13 cellular contexts compared by ENCODE assay signal in the genomic region with DNA sequence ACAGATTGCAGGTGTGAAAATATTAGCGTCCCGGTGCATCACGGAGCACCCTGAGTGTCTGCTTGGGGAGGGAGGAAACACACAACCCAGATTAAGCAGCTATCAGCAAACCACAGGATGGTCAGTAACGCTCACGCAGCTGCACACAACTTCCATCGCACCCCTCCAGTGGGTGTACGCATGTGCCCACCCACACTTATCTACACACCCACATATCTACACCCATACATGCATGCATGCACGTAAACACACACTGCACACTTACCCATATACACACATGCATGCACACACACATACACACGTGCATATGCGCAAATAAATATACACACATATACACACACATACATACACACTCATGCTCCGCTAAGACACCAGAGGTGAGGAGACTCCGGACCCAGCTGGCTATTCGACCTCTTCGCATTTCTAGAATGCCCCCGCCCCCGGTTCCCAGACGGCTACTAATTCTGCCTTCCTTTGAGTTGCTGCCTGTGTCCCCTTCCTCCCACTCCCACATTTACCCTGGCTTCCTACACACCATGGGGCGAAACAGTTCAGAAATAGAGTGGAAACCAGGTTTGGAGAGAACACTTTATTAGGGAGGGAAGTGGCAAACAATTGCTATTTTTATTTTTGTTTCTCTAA. TPM values are rescaled to one million over a fixed set of nuclear protein-coding genes. Genes with fewer than 3 reads are reported as not detected.
A peak's percentile ranks its signal among the peaks of the same experiment; 100 is the strongest.
DNase-seq lines count a peak whose midpoint lies in the region; ATAC-seq and TF ChIP-seq lines count a peak whose summit lies in the region.
"Had no signal": no experiment of that assay in that cellular context is flagged by ENCODE, and none has a peak within 500 bp of the region (broad histone marks: within the 10 kb centered on the region; RNA-seq: fewer than 3 reads in every experiment).

No MANE protein-coding gene starts in this region.

- H3K9me3 ChIP-seq in CD8-positive, alpha-beta T cell (ENCODE audit: low read length) = peaks cover 8% of the 10 kb centered on the region
- H3K9me3 ChIP-seq in muscle layer of colon (ENCODE audit: low read length) = no peaks in the 10 kb centered on the region
- H3K9me3 ChIP-seq in GM23248 (ENCODE audit: low read depth) = no peaks in the 10 kb centered on the region
- H3K9me3 ChIP-seq: adrenal gland, left lung had no signal

- no peak overlapping the region for H3K9ac ChIP-seq in muscle layer of colon (ENCODE audit: low read length)
- no peak overlapping the region for H3K9ac ChIP-seq in GM23248

- in situ Hi-C loops in GM23248 (cut with MboI) = no loop called here

- H3K27ac ChIP-seq in CD8-positive, alpha-beta T cell (ENCODE audit: low read depth, low read length) = no peak overlapping the region
- H3K27ac ChIP-seq in muscle layer of colon (ENCODE audit: low read depth, low read length) (peak overlapping the region; percentile 46), GM23248 (no peak overlapping the region)

- no peaks in the 10 kb centered on the region for H3K27me3 Mint-ChIP-seq in CD8-positive, alpha-beta T cell (ENCODE audit: low read depth)
- no peaks in the 10 kb centered on the region for H3K27me3 Mint-ChIP-seq in T-cell

- peaks cover 5% of the 10 kb centered on the region for H3K9me3 Mint-ChIP-seq in CD8-positive, alpha-beta T cell
- peaks cover 4 to 9% (median 5%) of the 10 kb centered on the region in 3 donors for H3K9me3 Mint-ChIP-seq in T-cell

- no peaks in the 10 kb centered on the region for H3K9me2 ChIP-seq in GM23248 (ENCODE audit: insufficient read depth)

- no peak for TF ChIP-seq CTCF in CD8-positive, alpha-beta T cell (IDR thresholded peaks at IDR 0.05)

- H3K27ac Mint-ChIP-seq in CD8-positive, alpha-beta T cell = peak overlapping the region; percentile 93
- H3K27ac Mint-ChIP-seq in T-cell = peak overlapping the region; percentile 94 to 97

- H3K4me1 Mint-ChIP-seq in CD8-positive, alpha-beta T cell (ENCODE audit: low read depth) = peaks cover 98% of the 10 kb centered on the region
- H3K4me1 Mint-ChIP-seq in T-cell = peaks cover 98 to 99% (median 98%) of the 10 kb centered on the region in 3 donors

- H3K27me3 ChIP-seq in CD8-positive, alpha-beta T cell (ENCODE audit: insufficient read depth, low read length) = no peaks in the 10 kb centered on the region
- H3K27me3 ChIP-seq in muscle layer of colon (ENCODE audit: control insufficient read depth in 1 of 2, insufficient read depth in 2 of 2, low read length in 2 of 2) (no peaks in the 10 kb centered on the region), GM23248 (replicated peaks; ENCODE audit: insufficient read depth) (no peaks in the 10 kb centered on the region)
- H3K27me3 ChIP-seq: adrenal gland, left lung had no signal

- peak overlapping the region; percentile 65 for H3K4me3 Mint-ChIP-seq in CD8-positive, alpha-beta T cell
- H3K4me3 Mint-ChIP-seq in T-cell = peak overlapping the region; percentile 54 to 83 (median 71)

- peak in 1 of 7 experiments; percentile 30 for DNase-seq in CD8-positive, alpha-beta T cell
- DNase-seq in T-cell (no peak), dedifferentiated amniotic fluid mesenchymal stem cell (ENCODE audit: extremely low spot score) (no peak), NCI-H345 (lab: John Stamatoyannopoulos, UW) (no peak), EL (no peak), GM23248 (no peak)
- DNase-seq: adrenal gland, DMS53, left lung, SW 1271, trophoblast cell had no signal

- intact Hi-C loops in CD8-positive, alpha-beta T cell (cut with DNase I, micrococcal nuclease) = loop anchor here in 1 of 2 experiments (1.0 to 2.0 kb wide), 3 partner anchors 10 to 26 kb away; partner anchors contain the start of gene ITPKB

- peaks cover 14% of the 10 kb centered on the region for H3F3A ChIP-seq in GM23248 (ENCODE audit: insufficient read depth)

- POLR2A ChIA-PET in CD8-positive, alpha-beta T cell (lab: Charles Lee) = interaction anchor here (0.7 to 3.6 kb wide), 9 partner anchors 10 to 65 kb away, joined by 3 to 12 read pairs (median 3); no protein-coding TSS in a partner anchor
- POLR2A ChIA-PET in T-cell (lab: Charles Lee) = interaction anchor here (0.6 to 1.3 kb wide), 3 partner anchors 11 to 77 kb away, joined by 3 read pairs; no protein-coding TSS in a partner anchor

- H3K4me1 ChIP-seq in CD8-positive, alpha-beta T cell (ENCODE audit: insufficient read depth, low read length) = peaks cover 98% of the 10 kb centered on the region
- H3K4me1 ChIP-seq in muscle layer of colon (ENCODE audit: insufficient read depth, low read length) (peaks cover 80% of the 10 kb centered on the region), GM23248 (ENCODE audit: insufficient read depth) (peaks cover 10% of the 10 kb centered on the region)

- ATAC-seq in CD8-positive, alpha-beta T cell = peak; percentile 3
- ATAC-seq in GM21360 (IDR thresholded peaks at IDR 0.05; ENCODE audit: unreplicated experiment) = peak; percentile 26
- ATAC-seq in T-cell (replicated peaks in 1 of 4) = peak in 2 of 4 experiments; percentile 5

- H4K20me1 ChIP-seq in GM23248 (ENCODE audit: insufficient read depth) = no peaks in the 10 kb centered on the region

- H3K4me2 ChIP-seq in GM23248 (ENCODE audit: unreplicated experiment) = no peak overlapping the region

- no peaks in the 10 kb centered on the region for H3K79me2 ChIP-seq in GM23248 (ENCODE audit: insufficient read depth)

- CTCF ChIA-PET in CD8-positive, alpha-beta T cell (lab: Charles Lee) = interaction anchor here (0.9 to 3.5 kb wide), 10 partner anchors 11 to 75 kb away, joined by 3 to 14 read pairs (median 6); partner anchors contain the start of gene ITPKB
- CTCF ChIA-PET in T-cell (lab: Charles Lee) = interaction anchor here in 1 of 2 donors (1.4 to 2.9 kb wide), 4 partner anchors 10 to 23 kb away, joined by 3 to 9 read pairs (median 6); no protein-coding TSS in a partner anchor

- WGBS in GM23248 (ENCODE audit: low coverage in 1 of 2, low lambda C conversion rate in 2 of 2, missing lambda C conversion rate in 2 of 2), 2 experiments = 87 to 89% methylated on average over 18 of the region's 18 CpGs

- no peak overlapping the region for H2AFZ ChIP-seq in GM23248

- peaks cover 55% of the 10 kb centered on the region for H3K36me3 Mint-ChIP-seq in CD8-positive, alpha-beta T cell
- peaks cover 38% of the 10 kb centered on the region for H3K36me3 Mint-ChIP-seq in T-cell

- peaks cover 7% of the 10 kb centered on the region for H3K36me3 ChIP-seq in CD8-positive, alpha-beta T cell (ENCODE audit: insufficient read depth, low read length)
- no peaks in the 10 kb centered on the region for H3K36me3 ChIP-seq in muscle layer of colon (ENCODE audit: insufficient read depth, low read length)
- H3K36me3 ChIP-seq in GM23248 (ENCODE audit: low read depth) = no peaks in the 10 kb centered on the region
- H3K36me3 ChIP-seq: adrenal gland, left lung had no signal

- peak overlapping the region; percentile 36 for H3K4me3 ChIP-seq in CD8-positive, alpha-beta T cell (ENCODE audit: low read depth, low read length)
- peak overlapping the region in 1 of 2 donors; percentile 5 for H3K4me3 ChIP-seq in muscle layer of colon (ENCODE audit: low read depth in 1 of 2, low read length in 2 of 2)
- no peak overlapping the region for H3K4me3 ChIP-seq in GM23248
- H3K4me3 ChIP-seq: adrenal gland, left lung had no signal

RNA-seq across cellular contexts. Expression of gene ITPKB, which starts 26.2 kb away (rescaled TPM):
- total RNA-seq in CD8-positive, alpha-beta T cell = 100 to 1,000 TPM; 504 to 516 TPM
- total RNA-seq in T-cell = 100 to 1,000 TPM; 153 to 351 (median 179) TPM
- total RNA-seq in GM23248 (2014; rRNA removed; shearing (Covaris generic)) = 0.86 and 1.6 TPM in 2 replicates
- polyA plus RNA-seq in GM23248 (2016; fragmentation: Nextera tagmentation; extraction: Ambion mirVana) = 0.26 and 0.33 TPM in 2 replicates

Comparison
In these comparisons a context has a peak if more than half of its experiments do, and no peak if none do; other contexts are left out.
1. RNA of gene ITPKB, which starts 26.2 kb away (total RNA-seq): 504 to 516 TPM in CD8-positive, alpha-beta T cell and 153 to 351 TPM in T-cell; 0.86 to 1.6 TPM in GM23248; every median in the first group is over 10 times any median in the second.